18 cellular contexts compared by ENCODE assay signal in the genomic region with DNA sequence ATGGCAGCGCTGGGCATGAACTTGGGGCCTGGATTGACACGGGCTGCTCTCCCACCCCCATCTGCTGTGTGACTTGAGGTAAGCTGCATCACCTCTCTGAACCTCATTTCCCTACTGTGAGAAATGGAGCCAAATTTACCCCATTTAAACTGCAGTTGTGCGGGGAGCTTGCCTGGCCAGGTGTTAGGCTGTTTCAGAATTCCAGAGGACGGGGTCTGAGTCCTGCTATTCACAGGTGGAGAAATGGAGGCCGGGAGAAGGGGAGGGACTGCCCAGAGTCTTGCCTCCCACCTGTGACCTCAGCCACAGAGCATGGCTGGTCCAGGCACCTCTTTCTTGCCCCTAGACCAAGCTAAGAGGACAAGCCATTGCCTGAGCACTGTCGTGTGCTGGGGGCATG. TPM values are rescaled to one million over a fixed set of nuclear protein-coding genes. Genes with fewer than 3 reads are reported as not detected.
DNase-seq lines count a peak whose midpoint lies in the region; ATAC-seq and TF ChIP-seq lines count a peak whose summit lies in the region.
"Had no signal": no experiment of that assay in that cellular context is flagged by ENCODE, and none has a peak within 500 bp of the region (broad histone marks: within the 10 kb centered on the region; RNA-seq: fewer than 3 reads in every experiment).

No MANE protein-coding gene starts in this region.

- intact Hi-C loops in left ventricle myocardium inferior (cut with micrococcal nuclease) = no loop called here
- intact Hi-C loops in left cardiac atrium (cut with DNase I) = no loop called here
- intact Hi-C loops in lower lobe of right lung (cut with DNase I) = no loop called here

- ATAC-seq in left cardiac atrium = no peak
- peak; percentile 15 for ATAC-seq in GM18907 (IDR thresholded peaks at IDR 0.05; ENCODE audit: unreplicated experiment)
- ATAC-seq in HG02759 (IDR thresholded peaks at IDR 0.05; ENCODE audit: unreplicated experiment) = peak; percentile 38
- peak; percentile 2 for ATAC-seq in stimulated activated memory B cell treated with anti-CD40 and anti-IgM and Interleukin-4, amounts not matched to agents 10 μg/mL and 1 μg/mL and 100 μg/mL, for 72 hours
- no peak for ATAC-seq in lower lobe of right lung
- ATAC-seq: CD8-positive, alpha-beta T cell had no signal

- H3K27me3 ChIP-seq in left ventricle myocardium inferior (ENCODE audit: low read depth) = no peaks in the 10 kb centered on the region
- no peaks in the 10 kb centered on the region for H3K27me3 ChIP-seq in lower lobe of right lung (ENCODE audit: low read depth)

- peaks cover 6% of the 10 kb centered on the region for H3K4me1 Mint-ChIP-seq in stimulated activated memory B cell treated with anti-CD40 and anti-IgM and Interleukin-4, amounts not matched to agents 10 μg/mL and 1 μg/mL and 100 μg/mL, for 72 hours
- H3K4me1 Mint-ChIP-seq: B cell, CD14-positive monocyte had no signal

- H3K9me3 ChIP-seq in left ventricle myocardium inferior (replicated peaks) (no peaks in the 10 kb centered on the region), lower lobe of right lung (no peaks in the 10 kb centered on the region)

- H3K4me3 Mint-ChIP-seq in stimulated activated memory B cell treated with anti-CD40 and anti-IgM and Interleukin-4, amounts not matched to agents 10 μg/mL and 1 μg/mL and 100 μg/mL, for 72 hours = no peak overlapping the region
- H3K4me3 Mint-ChIP-seq: B cell; CD14-positive monocyte; CD8-positive, alpha-beta T cell; HFFc6 had no signal

- H3K36me3 Mint-ChIP-seq in stimulated activated memory B cell treated with anti-CD40 and anti-IgM and Interleukin-4, amounts not matched to agents 10 μg/mL and 1 μg/mL and 100 μg/mL, for 72 hours = no peaks in the 10 kb centered on the region
- H3K36me3 Mint-ChIP-seq: CD14-positive monocyte; CD8-positive, alpha-beta T cell had no signal

- peaks cover 73% of the 10 kb centered on the region for H3K27me3 Mint-ChIP-seq in stimulated activated memory B cell treated with anti-CD40 and anti-IgM and Interleukin-4, amounts not matched to agents 10 μg/mL and 1 μg/mL and 100 μg/mL, for 72 hours

- TF ChIP-seq CTCF in left ventricle myocardium inferior (IDR thresholded peaks at IDR 0.05; ENCODE audit: borderline replicate concordance) = no peak
- no peak for TF ChIP-seq CTCF in lower lobe of right lung (IDR thresholded peaks at IDR 0.05)

- no peak overlapping the region for H3K27ac Mint-ChIP-seq in stimulated activated memory B cell treated with anti-CD40 and anti-IgM and Interleukin-4, amounts not matched to agents 10 μg/mL and 1 μg/mL and 100 μg/mL, for 72 hours
- H3K27ac Mint-ChIP-seq: B cell; CD14-positive monocyte; CD8-positive, alpha-beta T cell; HFFc6 had no signal

- H3K4me1 ChIP-seq in left ventricle myocardium inferior = peaks cover 20% of the 10 kb centered on the region
- no peaks in the 10 kb centered on the region for H3K4me1 ChIP-seq in lower lobe of right lung

- no peak overlapping the region for H3K4me3 ChIP-seq in left ventricle myocardium inferior
- no peak overlapping the region for H3K4me3 ChIP-seq in lower lobe of right lung

- H3K9me3 Mint-ChIP-seq in stimulated activated memory B cell treated with anti-CD40 and anti-IgM and Interleukin-4, amounts not matched to agents 10 μg/mL and 1 μg/mL and 100 μg/mL, for 72 hours = no peaks in the 10 kb centered on the region
- H3K9me3 Mint-ChIP-seq: CD14-positive monocyte; CD8-positive, alpha-beta T cell; HFFc6 had no signal

- H3K36me3 ChIP-seq in left ventricle myocardium inferior (no peaks in the 10 kb centered on the region), lower lobe of right lung (no peaks in the 10 kb centered on the region)

- H3K27ac ChIP-seq in left ventricle myocardium inferior (replicated peaks) (peak overlapping the region; percentile 73), lower lobe of right lung (no peak overlapping the region)

- DNase-seq in left ventricle myocardium inferior = no peak
- no peak for DNase-seq in left cardiac atrium
- DNase-seq in HCEC 1CT = no peak
- no peak for DNase-seq in lower lobe of right lung
- DNase-seq: 8988T; CD8-positive, alpha-beta T cell; COR-L47; DMS153; DND-41; GDM1; H7; HFFc6; KBM-7 had no signal

RNA-seq across cellular contexts. Expression of gene KCNJ12, which starts 12.8 kb away (rescaled TPM):
- 12.3 TPM for total RNA-seq in left ventricle myocardium inferior
- total RNA-seq in left cardiac atrium = 10 to 100 TPM; 12.0 to 16.5 TPM
- total RNA-seq in lower lobe of right lung = 1.9 TPM
- total RNA-seq: B cell, HFFc6 had no signal

Comparison
In these comparisons a context has a peak if more than half of its experiments do, and no peak if none do; other contexts are left out.
1. ATAC-seq: peak in GM18907 (single experiment), HG02759 (single experiment) and stimulated activated memory B cell treated with anti-CD40 and anti-IgM and Interleukin-4, amounts not matched to agents 10 μg/mL and 1 μg/mL and 100 μg/mL, for 72 hours (single experiment); none in left cardiac atrium (0 of 2) and lower lobe of right lung (0 of 2).